20 cellular contexts compared by ENCODE assay signal in genomic region chr22:48717076-48717810, GRCh38.
DNase-seq lines count a peak whose midpoint lies in the region; ATAC-seq, FAIRE-seq and TF ChIP-seq lines count a peak whose summit lies in the region.
"Had no signal": no experiment of that assay in that cellular context is flagged by ENCODE, and none has a peak within 500 bp of the region (broad histone marks: within the 10 kb centered on the region; RNA-seq: fewer than 3 reads in every experiment).

No MANE protein-coding gene starts in this region.

- H3K27me3 ChIP-seq in NT2/D1 (ENCODE audit: insufficient read depth, insufficient read length): no peaks in the 10 kb centered on the region

- TF ChIP-seq POLR2A in GM18505 (IDR thresholded peaks at IDR 0.05; ENCODE audit: borderline replicate concordance, extremely low read depth, insufficient read depth, insufficient read length): no peak

- intact Hi-C loops in kidney (cut with DNase I): no loop called here
- intact Hi-C loops in natural killer cell (cut with micrococcal nuclease): no loop called here

- no peak for FAIRE-seq in kidney (lab: Jason Lieb, UNC)
- FAIRE-seq: HTR-8/SVneo had no signal

- H3K4me3 ChIP-seq in NT2/D1 (ENCODE audit: insufficient read length, low read depth): no peak overlapping the region
- H3K4me3 ChIP-seq in kidney (ENCODE audit: low read length in 2 of 2): no peak overlapping the region

- H3K9me3 ChIP-seq in NT2/D1 (ENCODE audit: insufficient read depth, low read length): no peaks in the 10 kb centered on the region
- peaks cover 0 to 3% of the 10 kb centered on the region in 2 donors for H3K9me3 ChIP-seq in kidney (ENCODE audit: control insufficient read depth in 1 of 2, low read length in 2 of 2)

- H3K4me3 Mint-ChIP-seq in progenitor cell of endocrine pancreas (ENCODE audit: low read depth) (no peak overlapping the region), natural killer cell (no peak overlapping the region)
- H3K4me3 Mint-ChIP-seq: B cell; CD4-positive, alpha-beta T cell had no signal

- H3K27ac Mint-ChIP-seq in progenitor cell of endocrine pancreas (peak overlapping the region; percentile 4), natural killer cell (no peak overlapping the region)
- H3K27ac Mint-ChIP-seq: B cell; CD4-positive, alpha-beta T cell; IgD-negative memory B cell had no signal

- TF ChIP-seq CTCF in kidney (IDR thresholded peaks at IDR 0.05; ENCODE audit: borderline replicate concordance, extremely low read depth, insufficient read depth): no peak
- no peak for TF ChIP-seq CTCF in progenitor cell of endocrine pancreas (IDR thresholded peaks at IDR 0.05; ENCODE audit: unreplicated experiment)
- no peak for TF ChIP-seq CTCF in natural killer cell (IDR thresholded peaks at IDR 0.05)

- ATAC-seq in natural killer cell (no peak), GM18505 (IDR thresholded peaks at IDR 0.05; ENCODE audit: unreplicated experiment) (no peak)
- ATAC-seq: Panc1, SK-N-SH treated with all-trans-retinoic acid at 6 μM for 48 hours had no signal

- H3K27me3 Mint-ChIP-seq in progenitor cell of endocrine pancreas: no peaks in the 10 kb centered on the region
- peaks cover 5 to 18% of the 10 kb centered on the region in 2 donors for H3K27me3 Mint-ChIP-seq in natural killer cell (ENCODE audit: low read depth in 2 of 2)

- in situ Hi-C loops in G401 (cut with HindIII; ENCODE audit: low sequenced_read_pairs): no loop called here

- no peaks in the 10 kb centered on the region for H3K9me3 Mint-ChIP-seq in progenitor cell of endocrine pancreas (ENCODE audit: low read depth)
- no peaks in the 10 kb centered on the region for H3K9me3 Mint-ChIP-seq in natural killer cell

- H3K9ac ChIP-seq in NT2/D1 (ENCODE audit: insufficient read length, low read depth) (no peak overlapping the region), kidney (ENCODE audit: low read length in 2 of 2) (no peak overlapping the region)

- H3K36me3 Mint-ChIP-seq in progenitor cell of endocrine pancreas (ENCODE audit: insufficient read depth) (peaks cover 6% of the 10 kb centered on the region), natural killer cell (no peaks in the 10 kb centered on the region)

- H3K4me1 ChIP-seq in NT2/D1 (ENCODE audit: insufficient read depth, insufficient read length) (peaks cover 8% of the 10 kb centered on the region), kidney (ENCODE audit: control insufficient read depth in 1 of 2, insufficient read depth in 1 of 2, low read depth in 1 of 2, low read length in 2 of 2) (no peaks in the 10 kb centered on the region)

- H3K36me3 ChIP-seq in NT2/D1 (ENCODE audit: insufficient read depth, insufficient read length, low read length) (no peaks in the 10 kb centered on the region), kidney (ENCODE audit: control insufficient read depth in 1 of 2, insufficient read depth in 2 of 2, low read length in 2 of 2) (no peaks in the 10 kb centered on the region)

- DNase-seq in G401 (ENCODE audit: low spot score) (peak; percentile 43), NT2/D1 (ENCODE audit: low read depth, low spot score) (peak; percentile 6), kidney (peak; percentile 44), progenitor cell of endocrine pancreas (ENCODE audit: low spot score, unreplicated experiment) (no peak), RPMI8226 (no peak), natural killer cell (no peak), DMS79 (lab: John Stamatoyannopoulos, UW) (no peak)
- DNase-seq: CD4-positive, alpha-beta T cell; Kasumi-1; NCI-H1105; NCI-H1694; NCI-H524 treated with DMSO at 0.1 percent for 48 hours; SHP77 treated with DMSO at 0.1 percent for 48 hours had no signal

- H3K4me1 Mint-ChIP-seq in progenitor cell of endocrine pancreas (ENCODE audit: low read depth): peaks cover 2% of the 10 kb centered on the region
- peaks cover 0 to 4% of the 10 kb centered on the region in 2 donors for H3K4me1 Mint-ChIP-seq in natural killer cell
- H3K4me1 Mint-ChIP-seq: B cell, IgD-negative memory B cell had no signal

- no peak overlapping the region for H3K27ac ChIP-seq in kidney (ENCODE audit: low read depth in 2 of 2, low read length in 2 of 2)
- H3K27ac ChIP-seq: HL-60 had no signal

Comparison
In these comparisons a context has a peak if more than half of its experiments do, and no peak if none do; other contexts are left out.
1. DNase-seq: peak in G401 (single experiment), NT2/D1 (single experiment) and kidney (single experiment); none in progenitor cell of endocrine pancreas (single experiment), RPMI8226 (single experiment), natural killer cell (single experiment) and DMS79 (single experiment).